ENCODE assay signal across 3 cellular contexts in the genomic region with DNA sequence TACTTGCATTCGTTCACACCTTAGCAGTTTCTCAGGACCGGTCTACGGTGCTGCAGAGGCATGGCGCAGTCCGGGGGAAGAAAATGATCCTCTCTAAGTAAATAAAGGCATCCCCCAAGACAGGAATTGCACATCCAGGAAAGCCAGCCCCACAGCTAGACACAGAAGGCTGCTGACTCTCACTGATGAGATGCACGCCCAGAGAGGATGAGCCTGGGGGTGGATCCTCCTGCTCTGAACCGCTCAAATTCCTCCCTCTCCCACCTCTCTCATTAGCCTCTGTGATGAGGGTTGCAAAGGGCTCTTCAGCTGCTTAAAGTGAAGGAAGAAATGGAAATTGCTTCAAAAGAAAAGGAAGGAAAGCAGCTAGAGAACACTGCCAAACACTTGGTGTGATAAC.
TF ChIP-seq lines count a peak whose summit lies in the region.

No MANE protein-coding gene starts in this region.

TF ChIP-seq in GM23338, 12 proteins besides CTCF, POLR2A, EP300 and RAD21:
- TF ChIP-seq, protein P1, sequence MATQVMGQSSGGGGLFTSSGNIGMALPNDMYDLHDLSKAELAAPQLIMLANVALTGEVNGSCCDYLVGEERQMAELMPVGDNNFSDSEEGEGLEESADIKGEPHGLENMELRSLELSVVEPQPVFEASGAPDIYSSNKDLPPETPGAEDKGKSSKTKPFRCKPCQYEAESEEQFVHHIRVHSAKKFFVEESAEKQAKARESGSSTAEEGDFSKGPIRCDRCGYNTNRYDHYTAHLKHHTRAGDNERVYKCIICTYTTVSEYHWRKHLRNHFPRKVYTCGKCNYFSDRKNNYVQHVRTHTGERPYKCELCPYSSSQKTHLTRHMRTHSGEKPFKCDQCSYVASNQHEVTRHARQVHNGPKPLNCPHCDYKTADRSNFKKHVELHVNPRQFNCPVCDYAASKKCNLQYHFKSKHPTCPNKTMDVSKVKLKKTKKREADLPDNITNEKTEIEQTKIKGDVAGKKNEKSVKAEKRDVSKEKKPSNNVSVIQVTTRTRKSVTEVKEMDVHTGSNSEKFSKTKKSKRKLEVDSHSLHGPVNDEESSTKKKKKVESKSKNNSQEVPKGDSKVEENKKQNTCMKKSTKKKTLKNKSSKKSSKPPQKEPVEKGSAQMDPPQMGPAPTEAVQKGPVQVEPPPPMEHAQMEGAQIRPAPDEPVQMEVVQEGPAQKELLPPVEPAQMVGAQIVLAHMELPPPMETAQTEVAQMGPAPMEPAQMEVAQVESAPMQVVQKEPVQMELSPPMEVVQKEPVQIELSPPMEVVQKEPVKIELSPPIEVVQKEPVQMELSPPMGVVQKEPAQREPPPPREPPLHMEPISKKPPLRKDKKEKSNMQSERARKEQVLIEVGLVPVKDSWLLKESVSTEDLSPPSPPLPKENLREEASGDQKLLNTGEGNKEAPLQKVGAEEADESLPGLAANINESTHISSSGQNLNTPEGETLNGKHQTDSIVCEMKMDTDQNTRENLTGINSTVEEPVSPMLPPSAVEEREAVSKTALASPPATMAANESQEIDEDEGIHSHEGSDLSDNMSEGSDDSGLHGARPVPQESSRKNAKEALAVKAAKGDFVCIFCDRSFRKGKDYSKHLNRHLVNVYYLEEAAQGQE (IDR thresholded peaks at IDR 0.05; ENCODE audit: unreplicated experiment) = no peak
- TF ChIP-seq STAT1 (IDR thresholded peaks at IDR 0.05; ENCODE audit: unreplicated experiment) (no peak), EZH2 (IDR thresholded peaks at IDR 0.05; ENCODE audit: low read depth, unreplicated experiment) (no peak), ETS1 (IDR thresholded peaks at IDR 0.05) (no peak)

TF ChIP-seq in IMR-90, 13 proteins besides CTCF, POLR2A, EP300 and RAD21:
- TF ChIP-seq FOS (IDR thresholded peaks at IDR 0.05; ENCODE audit: low read depth, low read length) = no peak
- TF ChIP-seq SMC3 (IDR thresholded peaks at IDR 0.05; ENCODE audit: low read depth, low read length) = no peak
- no peak for TF ChIP-seq RFX5 (IDR thresholded peaks at IDR 0.05; ENCODE audit: low read depth, low read length)
- no peak for TF ChIP-seq NFE2L2 (IDR thresholded peaks at IDR 0.05; ENCODE audit: low read depth, low read length)
- TF ChIP-seq CHD1 (IDR thresholded peaks at IDR 0.05; ENCODE audit: low read depth, low read length) = no peak
- no peak for TF ChIP-seq MXI1 (IDR thresholded peaks at IDR 0.05; ENCODE audit: borderline replicate concordance, low read depth, low read length)
- TF ChIP-seq, protein P2, sequence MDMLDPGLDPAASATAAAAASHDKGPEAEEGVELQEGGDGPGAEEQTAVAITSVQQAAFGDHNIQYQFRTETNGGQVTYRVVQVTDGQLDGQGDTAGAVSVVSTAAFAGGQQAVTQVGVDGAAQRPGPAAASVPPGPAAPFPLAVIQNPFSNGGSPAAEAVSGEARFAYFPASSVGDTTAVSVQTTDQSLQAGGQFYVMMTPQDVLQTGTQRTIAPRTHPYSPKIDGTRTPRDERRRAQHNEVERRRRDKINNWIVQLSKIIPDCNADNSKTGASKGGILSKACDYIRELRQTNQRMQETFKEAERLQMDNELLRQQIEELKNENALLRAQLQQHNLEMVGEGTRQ (IDR thresholded peaks at IDR 0.05; ENCODE audit: low read depth, low read length) = no peak
- TF ChIP-seq CEBPB (IDR thresholded peaks at IDR 0.05; ENCODE audit: low read depth, low read length) = no peak
- TF ChIP-seq MAFK (IDR thresholded peaks at IDR 0.05; ENCODE audit: low read depth, low read length) = no peak
- TF ChIP-seq ELK1 (IDR thresholded peaks at IDR 0.05; ENCODE audit: borderline replicate concordance, low read depth, low read length) = no peak
- TF ChIP-seq MAZ (IDR thresholded peaks at IDR 0.05; ENCODE audit: borderline replicate concordance, low read depth, low read length) = no peak
- no peak for TF ChIP-seq RCOR1 (IDR thresholded peaks at IDR 0.05; ENCODE audit: insufficient replicate concordance, low read length)
TF ChIP-seq in IMR-90: peak in this region for 0.

TF ChIP-seq in H1, 55 proteins besides CTCF, POLR2A, EP300 and RAD21:
- TF ChIP-seq SIN3A (conservative IDR thresholded peaks at IDR 0.05 in 1 of 2, IDR thresholded peaks at IDR 0.05 in 1 of 2; ENCODE audit: low read depth in 1 of 2, low read length in 2 of 2) (no peak), TBP (IDR thresholded peaks at IDR 0.05; ENCODE audit: low read depth, low read length) (no peak), MAFK (IDR thresholded peaks at IDR 0.05; ENCODE audit: low read depth, low read length) (no peak)
TF ChIP-seq in H1: peak in this region for 0.
